29 cellular contexts compared by ENCODE assay signal in genomic region chr3:67075295-67075694, GRCh38.
DNase-seq lines count a peak whose midpoint lies in the region; ATAC-seq, FAIRE-seq and TF ChIP-seq lines count a peak whose summit lies in the region.
"Had no signal": no experiment of that assay in that cellular context is flagged by ENCODE, and none has a peak within 500 bp of the region (broad histone marks: within the 10 kb centered on the region; RNA-seq: fewer than 3 reads in every experiment).

No MANE protein-coding gene starts in this region.

- peak; percentile 86 to 91 for ATAC-seq in stimulated activated naive B cell treated with anti-CD40 and anti-IgM and Interleukin-4, amounts not matched to agents 10 μg/mL and 1 μg/mL and 100 μg/mL, for 72 hours (replicated peaks)
- no peak for ATAC-seq in GM23338
- ATAC-seq: body of pancreas, HepG2, sciatic nerve, upper lobe of right lung had no signal

- FAIRE-seq in urothelium cell line (lab: Jason Lieb, UNC), result no peak
- FAIRE-seq: endothelial cell of umbilical vein, H1, HepG2 had no signal

- no peaks in the 10 kb centered on the region for H3F3A ChIP-seq in GM23338 (replicated peaks; ENCODE audit: low read depth)

- peaks cover 10% of the 10 kb centered on the region for H3K4me1 Mint-ChIP-seq in activated naive CD4-positive, alpha-beta T cell treated with anti-CD3 and anti-CD28 coated beads, Interleukin-2, amount 10 ng/mL, durations not matched to agents 7 days and 5 days
- peaks cover 13 to 22% of the 10 kb centered on the region in 2 donors for H3K4me1 Mint-ChIP-seq in stimulated activated naive B cell treated with anti-CD40 and anti-IgM and Interleukin-4, amounts not matched to agents 10 μg/mL and 1 μg/mL and 100 μg/mL, for 72 hours
- H3K4me1 Mint-ChIP-seq in GM23338, result peaks cover 10% of the 10 kb centered on the region

- H3K4me3 Mint-ChIP-seq in activated naive CD4-positive, alpha-beta T cell treated with anti-CD3 and anti-CD28 coated beads, Interleukin-2, amount 10 ng/mL, durations not matched to agents 7 days and 5 days, result no peak overlapping the region
- H3K4me3 Mint-ChIP-seq in stimulated activated naive B cell treated with anti-CD40 and anti-IgM and Interleukin-4, amounts not matched to agents 10 μg/mL and 1 μg/mL and 100 μg/mL, for 72 hours, result no peak overlapping the region
- no peak overlapping the region for H3K4me3 Mint-ChIP-seq in GM23338
- H3K4me3 Mint-ChIP-seq: neural crest cell had no signal

- peaks cover 6% of the 10 kb centered on the region for H3K9me3 Mint-ChIP-seq in activated naive CD4-positive, alpha-beta T cell treated with anti-CD3 and anti-CD28 coated beads, Interleukin-2, amount 10 ng/mL, durations not matched to agents 7 days and 5 days
- peaks cover 0 to 2% of the 10 kb centered on the region in 2 donors for H3K9me3 Mint-ChIP-seq in stimulated activated naive B cell treated with anti-CD40 and anti-IgM and Interleukin-4, amounts not matched to agents 10 μg/mL and 1 μg/mL and 100 μg/mL, for 72 hours
- no peaks in the 10 kb centered on the region for H3K9me3 Mint-ChIP-seq in GM23338
- H3K9me3 Mint-ChIP-seq: neural crest cell had no signal

- H3K27ac Mint-ChIP-seq in activated naive CD4-positive, alpha-beta T cell treated with anti-CD3 and anti-CD28 coated beads, Interleukin-2, amount 10 ng/mL, durations not matched to agents 7 days and 5 days, result no peak overlapping the region
- no peak overlapping the region for H3K27ac Mint-ChIP-seq in stimulated activated naive B cell treated with anti-CD40 and anti-IgM and Interleukin-4, amounts not matched to agents 10 μg/mL and 1 μg/mL and 100 μg/mL, for 72 hours
- H3K27ac Mint-ChIP-seq in GM23338, result no peak overlapping the region
- H3K27ac Mint-ChIP-seq: activated T-helper 2 cell treated with anti-CD3 and anti-CD28 coated beads, Interferon-gamma antibody, Interleukin-2, Interleukin-4, amounts not matched to agents 10 μg/mL and 5 μg/mL and 100 μg/mL, durations not matched to agents 14 hours and 24 hours and 36 hours had no signal

- no peaks in the 10 kb centered on the region for H3K27me3 ChIP-seq in GM23338 (ENCODE audit: insufficient read depth)
- H3K27me3 ChIP-seq: body of pancreas, SJSA1, upper lobe of right lung had no signal

- TF ChIP-seq CTCF in GM20000 (IDR thresholded peaks at IDR 0.05; ENCODE audit: extremely low read depth, missing control alignments), result no peak
- TF ChIP-seq CTCF in GM23338 (conservative IDR thresholded peaks at IDR 0.05; ENCODE audit: low read depth in 2 of 2), result no peak

- no peaks in the 10 kb centered on the region for H3K79me2 ChIP-seq in GM23338 (replicated peaks; ENCODE audit: insufficient read depth)

- DNase-seq in activated naive CD4-positive, alpha-beta T cell treated with anti-CD3 and anti-CD28 coated beads, Interleukin-2, amount 50 U/mL, for 16 hours, result peak; percentile 12
- no peak for DNase-seq in activated naive CD4-positive, alpha-beta T cell treated with anti-CD3 and anti-CD28 coated beads, Interleukin-2, amount 10 ng/mL, durations not matched to agents 7 days and 5 days
- DNase-seq in GM20000 (ENCODE audit: low spot score) (peak; percentile 9), NCI-H526 (lab: John Stamatoyannopoulos, UW) (peak; percentile 65 to 80), urothelium cell line (ENCODE audit: low spot score) (no peak), hypothalamus (lab: John Stamatoyannopoulos, UW) (no peak), GM23338 (ENCODE audit: low spot score) (no peak)
- no peak for DNase-seq in stimulated activated naive B cell treated with anti-CD40 and anti-IgM and Interleukin-4, amounts not matched to agents 10 μg/mL and 1 μg/mL and 100 μg/mL, for 72 hours
- DNase-seq: activated CD4-positive, alpha-beta T cell treated with anti-CD3 and anti-CD28 coated beads for 1 hour; body of pancreas; cerebellar nuclear complex; DMS53; dorsolateral prefrontal cortex; GDM1; NCI-H187 treated with DMSO at 0.1 percent for 48 hours; posterior cingulate gyrus; stimulated activated CD4-positive, alpha-beta T cell treated with anti-CD3 and anti-CD28 coated beads, Interleukin-15, amount 100 ng/mL, for 24 hours; stimulated activated CD8-positive, alpha-beta memory T cell treated with anti-CD3 and anti-CD28 coated beads, Interleukin-4, amount 100 ng/mL, for 48 hours; T-helper 1 cell; upper lobe of right lung had no signal

- H3K27me3 Mint-ChIP-seq in activated naive CD4-positive, alpha-beta T cell treated with anti-CD3 and anti-CD28 coated beads, Interleukin-2, amount 10 ng/mL, durations not matched to agents 7 days and 5 days, result no peaks in the 10 kb centered on the region
- no peaks in the 10 kb centered on the region for H3K27me3 Mint-ChIP-seq in stimulated activated naive B cell treated with anti-CD40 and anti-IgM and Interleukin-4, amounts not matched to agents 10 μg/mL and 1 μg/mL and 100 μg/mL, for 72 hours
- H3K27me3 Mint-ChIP-seq in GM23338 (ENCODE audit: insufficient read depth, low read depth, poor library complexity), result no peaks in the 10 kb centered on the region

- H3K36me3 ChIP-seq in GM23338 (ENCODE audit: insufficient read depth), result no peaks in the 10 kb centered on the region
- H3K36me3 ChIP-seq: SJSA1, upper lobe of right lung had no signal

- H3K36me3 Mint-ChIP-seq in activated naive CD4-positive, alpha-beta T cell treated with anti-CD3 and anti-CD28 coated beads, Interleukin-2, amount 10 ng/mL, durations not matched to agents 7 days and 5 days, result peaks cover 3% of the 10 kb centered on the region
- no peaks in the 10 kb centered on the region for H3K36me3 Mint-ChIP-seq in stimulated activated naive B cell treated with anti-CD40 and anti-IgM and Interleukin-4, amounts not matched to agents 10 μg/mL and 1 μg/mL and 100 μg/mL, for 72 hours
- no peaks in the 10 kb centered on the region for H3K36me3 Mint-ChIP-seq in GM23338 (ENCODE audit: low read depth)

- H3K4me2 ChIP-seq in GM23338, result no peak overlapping the region

- H3K4me1 ChIP-seq in GM23338 (ENCODE audit: insufficient read depth), result no peaks in the 10 kb centered on the region
- H3K4me1 ChIP-seq: body of pancreas, SJSA1, upper lobe of right lung had no signal

- no peak overlapping the region for H3K4me3 ChIP-seq in GM23338
- H3K4me3 ChIP-seq: body of pancreas, dorsolateral prefrontal cortex, lung, SJSA1, upper lobe of right lung had no signal

- H3K9me2 ChIP-seq in GM23338 (ENCODE audit: insufficient read depth), result no peaks in the 10 kb centered on the region

- H3K27ac ChIP-seq in GM23338 (ENCODE audit: low read depth), result no peak overlapping the region
- H3K27ac ChIP-seq: body of pancreas, dorsolateral prefrontal cortex, HL-60, SJSA1, upper lobe of right lung had no signal

- CTCF ChIA-PET in activated naive CD4-positive, alpha-beta T cell treated with anti-CD3 and anti-CD28 coated beads, Interleukin-2, amount 10 ng/mL, durations not matched to agents 7 days and 5 days (lab: Charles Lee), result no interaction called here

- H2AFZ ChIP-seq in GM23338, result no peak overlapping the region

- no peaks in the 10 kb centered on the region for H4K20me1 ChIP-seq in GM23338 (replicated peaks; ENCODE audit: insufficient read depth)

TF ChIP-seq in GM23338, 12 proteins besides CTCF, POLR2A, EP300 and RAD21:
- no peak for TF ChIP-seq EZH2 (IDR thresholded peaks at IDR 0.05; ENCODE audit: low read depth, unreplicated experiment)
- TF ChIP-seq ZNF331 (CRISPR knock-in tag; IDR thresholded peaks at IDR 0.05; ENCODE audit: low read depth), result no peak
- TF ChIP-seq ZNF114 (CRISPR knock-in tag; IDR thresholded peaks at IDR 0.05), result no peak
- no peak for TF ChIP-seq ETS1 (IDR thresholded peaks at IDR 0.05)

Comparison
In these comparisons a context has a peak if more than half of its experiments do, and no peak if none do; other contexts are left out.
1. DNase-seq: peak in activated naive CD4-positive, alpha-beta T cell treated with anti-CD3 and anti-CD28 coated beads, Interleukin-2, amount 50 U/mL, for 16 hours (single experiment), GM20000 (single experiment) and NCI-H526 (2 of 2); none in activated naive CD4-positive, alpha-beta T cell treated with anti-CD3 and anti-CD28 coated beads, Interleukin-2, amount 10 ng/mL, durations not matched to agents 7 days and 5 days (single experiment), stimulated activated naive B cell treated with anti-CD40 and anti-IgM and Interleukin-4, amounts not matched to agents 10 μg/mL and 1 μg/mL and 100 μg/mL, for 72 hours (single experiment), urothelium cell line (single experiment), hypothalamus (0 of 51) and GM23338 (single experiment).